ENCODE assay signal across 8 cellular contexts in the genomic region with DNA sequence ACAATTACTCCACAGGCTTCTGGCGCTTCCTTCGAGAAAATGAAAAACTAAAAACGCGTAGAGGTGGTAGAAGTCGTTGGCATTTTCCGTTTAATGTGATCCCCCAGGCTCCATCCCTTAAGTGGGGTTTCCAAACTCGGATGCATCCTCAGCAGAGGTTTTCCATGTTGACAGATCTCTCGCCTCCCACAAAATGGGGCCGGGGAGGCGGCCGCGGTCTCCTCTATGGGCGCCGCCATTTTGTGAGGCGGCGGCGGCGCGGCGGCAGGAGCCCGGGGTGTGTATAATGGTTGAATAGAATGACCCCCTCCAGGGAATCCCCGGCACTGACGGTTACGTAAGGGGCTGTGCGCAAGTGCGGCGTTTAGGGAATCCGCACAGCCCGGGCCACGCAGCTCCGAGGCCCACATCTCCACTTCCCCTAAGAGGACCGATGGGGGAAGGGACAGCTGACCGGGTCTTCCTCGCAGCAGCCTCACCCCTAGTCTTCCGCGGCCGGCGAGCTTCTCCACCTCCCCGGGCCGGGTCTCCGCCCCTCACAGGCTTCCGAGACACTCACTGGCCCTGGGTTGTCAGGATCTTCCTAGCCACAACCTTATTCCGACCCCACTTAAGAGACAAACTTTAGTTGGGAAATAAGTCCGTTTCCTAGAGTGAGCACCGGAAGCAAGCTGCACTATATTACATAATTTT. TPM values are rescaled to one million over a fixed set of nuclear protein-coding genes. Genes with fewer than 3 reads are reported as not detected.
DNase-seq lines count a peak whose midpoint lies in the region; ATAC-seq and TF ChIP-seq lines count a peak whose summit lies in the region.

No MANE protein-coding gene starts in this region.

- H3K4me3 ChIP-seq in GM06990 (replicated peaks; ENCODE audit: low read depth, low read length) (peak overlapping the region; percentile 98), NB4 (ENCODE audit: low read depth, low read length) (peak overlapping the region; percentile 96)

- no peaks in the 10 kb centered on the region for H3K36me3 ChIP-seq in GM06990 (ENCODE audit: control insufficient read depth, insufficient read depth, low read length)

- H3K27me3 ChIP-seq in GM06990 (replicated peaks; ENCODE audit: control insufficient read depth, insufficient read depth, low read length), result no peaks in the 10 kb centered on the region

- peak; percentile 86 for TF ChIP-seq POLR2A in NB4 (IDR thresholded peaks at IDR 0.05; ENCODE audit: extremely low read depth, insufficient read length)

- peak; percentile 47 for ATAC-seq in HG02571 (IDR thresholded peaks at IDR 0.05; ENCODE audit: unreplicated experiment)

- DNase-seq in GM06990 (ENCODE audit: extremely low read depth, insufficient read length) (peak; percentile 95), NB4 (ENCODE audit: low read depth) (peak; percentile 100), SK-N-DZ (ENCODE audit: low spot score) (peak; percentile 99), germinal center (ENCODE audit: low spot score) (peak; percentile 90), non-pigmented ciliary epithelial cell (ENCODE audit: low read depth) (peak; percentile 86), superior temporal gyrus (ENCODE audit: extremely low spot score) (peak; percentile 96)
- peak; percentile 88 for DNase-seq in activated naive CD4-positive, alpha-beta T cell treated with anti-CD3 and anti-CD28 coated beads, Interleukin-2, amount 50 U/mL, for 16 hours

- TF ChIP-seq CTCF in GM06990 (IDR thresholded peaks at IDR 0.05; ENCODE audit: insufficient read depth, low read length, poor library complexity, severe bottlenecking) (no peak), NB4 (IDR thresholded peaks at IDR 0.05; ENCODE audit: low read depth, low read length) (no peak)

RNA-seq across cellular contexts. Expression of gene ARID2, which starts 2.1 kb away (rescaled TPM):
- 22.6 and 23.9 TPM in 2 replicates for polyA plus RNA-seq in SK-N-DZ (2014; cell fraction: cytosol; rRNA removed)
- polyA plus RNA-seq in SK-N-DZ (2014; cell fraction: nucleus; rRNA removed), result 23.7 and 33.6 TPM in 2 replicates

Comparison
In these comparisons a context has a peak if more than half of its experiments do, and no peak if none do; other contexts are left out.
1. Peak in every context shown above with its lines: DNase-seq, ATAC-seq and H3K4me3 ChIP-seq.